In genomic region chr19:16930753-16931152, GRCh38 we compare ENCODE assay signal across 22 cellular contexts. TPM values are rescaled to one million over a fixed set of nuclear protein-coding genes. Genes with fewer than 3 reads are reported as not detected.
DNase-seq lines count a peak whose midpoint lies in the region; ATAC-seq and TF ChIP-seq lines count a peak whose summit lies in the region.
"Had no signal": no experiment of that assay in that cellular context is flagged by ENCODE, and none has a peak within 500 bp of the region (broad histone marks: within the 10 kb centered on the region; RNA-seq: fewer than 3 reads in every experiment).

No MANE protein-coding gene starts in this region.

- H3K4me3 Mint-ChIP-seq in chondrocyte (ENCODE audit: unreplicated experiment), result no peak overlapping the region
- H3K4me3 Mint-ChIP-seq: B cell; CD4-positive, alpha-beta T cell; CD8-positive, alpha-beta memory T cell; GM23338; H9; HFFc6 had no signal

- ATAC-seq in upper lobe of right lung (no peak), GM21619 (IDR thresholded peaks at IDR 0.05; ENCODE audit: unreplicated experiment) (no peak)
- ATAC-seq: GM23338, HCT116 had no signal

- DNase-seq in activated effector memory CD4-positive, alpha-beta T cell treated with anti-CD3 and anti-CD28 coated beads, Interleukin-2, amount 50 U/mL, for 16 hours, result peak; percentile 41
- no peak for DNase-seq in activated effector memory CD4-positive, alpha-beta T cell treated with Interleukin-2 at 50 U/mL for 16 hours
- peak; percentile 59 for DNase-seq in chondrocyte (ENCODE audit: low spot score)
- peak; percentile 45 for DNase-seq in posterior vena cava (ENCODE audit: low spot score)
- DNase-seq in upper lobe of right lung, result peak; percentile 38
- DNase-seq in Kasumi-1 (lab: John Stamatoyannopoulos, UW), result no peak
- DNase-seq in DMS79 treated with DMSO at 0.1 percent for 48 hours (lab: John Stamatoyannopoulos, UW), result no peak
- DNase-seq: CD4-positive, alpha-beta T cell; CD8-positive, alpha-beta memory T cell; DMS 273 treated with DMSO at 0.1 percent for 48 hours; DMS79; GF-D8; H9; HFFc6 had no signal

- H3K9me3 Mint-ChIP-seq in chondrocyte (ENCODE audit: low read depth), result peaks cover 29% of the 10 kb centered on the region

- intact Hi-C loops in posterior vena cava (cut with DNase I) (no loop called here), upper lobe of right lung (cut with DNase I) (no loop called here)

- H3K36me3 Mint-ChIP-seq in chondrocyte (ENCODE audit: low read depth), result peaks cover 4% of the 10 kb centered on the region

- no peak overlapping the region for H3K27ac ChIP-seq in upper lobe of right lung
- H3K27ac ChIP-seq: 22Rv1, BLaER1, C4-2B had no signal

- peaks cover 13% of the 10 kb centered on the region for H3K9me3 ChIP-seq in upper lobe of right lung

- H3K36me3 ChIP-seq in upper lobe of right lung, result no peaks in the 10 kb centered on the region

- H3K4me1 ChIP-seq in upper lobe of right lung, result no peaks in the 10 kb centered on the region
- H3K4me1 ChIP-seq: BLaER1 had no signal

- TF ChIP-seq CTCF in chondrocyte (IDR thresholded peaks at IDR 0.05) (no peak), upper lobe of right lung (IDR thresholded peaks at IDR 0.05) (no peak)

- no peak overlapping the region for H3K27ac Mint-ChIP-seq in chondrocyte (ENCODE audit: unreplicated experiment)
- H3K27ac Mint-ChIP-seq: B cell; CD4-positive, alpha-beta T cell; CD8-positive, alpha-beta memory T cell; GM23338; H9; HFFc6 had no signal

- H3K4me1 Mint-ChIP-seq in chondrocyte (ENCODE audit: low read depth), result no peaks in the 10 kb centered on the region
- H3K4me1 Mint-ChIP-seq: B cell; CD8-positive, alpha-beta memory T cell; GM23338; H9 had no signal

- H3K27me3 Mint-ChIP-seq in chondrocyte (ENCODE audit: low read depth), result peaks cover 16% of the 10 kb centered on the region

- no peak overlapping the region for H3K4me3 ChIP-seq in upper lobe of right lung
- H3K4me3 ChIP-seq: BLaER1, GM23338 had no signal

- no peaks in the 10 kb centered on the region for H3K27me3 ChIP-seq in upper lobe of right lung
- H3K27me3 ChIP-seq: BLaER1 had no signal

RNA-seq across cellular contexts. Expression of gene F2RL3, which starts 42.0 kb away (rescaled TPM):
- total RNA-seq in chondrocyte (0.05 to 0.10 TPM in 2 of 3 replicates, not detected in the other), posterior vena cava (1 to 10 TPM; 1.2 to 4.6 TPM), upper lobe of right lung (25.3 TPM)
- total RNA-seq: CD4-positive, alpha-beta T cell; CD8-positive, alpha-beta memory T cell; G401; GM23338; H9; HFFc6 had no signal

Comparison
In these comparisons a context has a peak if more than half of its experiments do, and no peak if none do; other contexts are left out.
1. DNase-seq: peak in activated effector memory CD4-positive, alpha-beta T cell treated with anti-CD3 and anti-CD28 coated beads, Interleukin-2, amount 50 U/mL, for 16 hours (single experiment), chondrocyte (single experiment), posterior vena cava (single experiment) and upper lobe of right lung (single experiment); none in activated effector memory CD4-positive, alpha-beta T cell treated with Interleukin-2 at 50 U/mL for 16 hours (single experiment), Kasumi-1 (0 of 2) and DMS79 treated with DMSO at 0.1 percent for 48 hours (single experiment).